ENCODE assay signal across 12 cellular contexts in genomic region chr11:60367009-60367408, GRCh38. TPM values are rescaled to one million over a fixed set of nuclear protein-coding genes. Genes with fewer than 3 reads are reported as not detected.
DNase-seq lines count a peak whose midpoint lies in the region; ATAC-seq, FAIRE-seq and TF ChIP-seq lines count a peak whose summit lies in the region.
"Had no signal": no experiment of that assay in that cellular context is flagged by ENCODE, and none has a peak within 500 bp of the region (broad histone marks: within the 10 kb centered on the region; RNA-seq: fewer than 3 reads in every experiment).

No MANE protein-coding gene starts in this region.

- H4K20me1 ChIP-seq in DOHH2 (ENCODE audit: control insufficient read depth, insufficient read depth, low read depth, low read length) (no peaks in the 10 kb centered on the region), KMS-11 (ENCODE audit: insufficient read depth) (no peaks in the 10 kb centered on the region), hepatocyte (ENCODE audit: insufficient read depth, poor library complexity, severe bottlenecking) (no peaks in the 10 kb centered on the region)

- no peaks in the 10 kb centered on the region for H3F3A ChIP-seq in DOHH2 (ENCODE audit: control insufficient read depth, insufficient read depth)

- H3K4me2 ChIP-seq in DOHH2 (ENCODE audit: low read length) (peak overlapping the region; percentile 26), KMS-11 (peak overlapping the region; percentile 19; the same call in 1 of the 2 replicates), hepatocyte (no peak overlapping the region)

- no peaks in the 10 kb centered on the region for H3K79me2 ChIP-seq in DOHH2 (ENCODE audit: control insufficient read depth, low read length)
- H3K79me2 ChIP-seq in KMS-11 (ENCODE audit: insufficient read depth, low read depth): no peaks in the 10 kb centered on the region
- H3K79me2 ChIP-seq in hepatocyte: no peaks in the 10 kb centered on the region

- 66% methylated on average over 2 of the region's 2 CpGs for WGBS in hepatocyte (ENCODE audit: low lambda C conversion rate, missing lambda C conversion rate)

- H3K9me2 ChIP-seq in DOHH2 (replicated peaks; ENCODE audit: control insufficient read depth, low read length) (no peaks in the 10 kb centered on the region), hepatocyte (replicated peaks; ENCODE audit: insufficient read depth) (no peaks in the 10 kb centered on the region)

- H3K27ac ChIP-seq in DOHH2 (ENCODE audit: low read depth, low read length): 0 out of 2 replicates have a peak overlapping the region, but pooled peaks have one; percentile 12
- peak overlapping the region; percentile 5; the same call in 1 of the 2 replicates for H3K27ac ChIP-seq in KMS-11
- H3K27ac ChIP-seq in hepatocyte: no peak overlapping the region

- H3K4me1 ChIP-seq in DOHH2 (ENCODE audit: control insufficient read depth, low read length) (peaks cover 46% of the 10 kb centered on the region), KMS-11 (ENCODE audit: low read depth, poor library complexity, severe bottlenecking) (peaks cover 19% of the 10 kb centered on the region), hepatocyte (ENCODE audit: insufficient read depth) (no peaks in the 10 kb centered on the region)

- H3K4me3 ChIP-seq in DOHH2 (ENCODE audit: low read length) (no peak overlapping the region), KMS-11 (IDR thresholded peaks at IDR 0.05; ENCODE audit: insufficient read depth, low read depth, low read length) (no peak overlapping the region), hepatocyte (no peak overlapping the region)

- peak; percentile 92 for FAIRE-seq in GM19239 (lab: Jason Lieb, UNC)
- no peak for FAIRE-seq in frontal cortex (lab: Jason Lieb, UNC)

- ATAC-seq in HG02852 (IDR thresholded peaks at IDR 0.05; ENCODE audit: unreplicated experiment): peak; percentile 89

- no peak overlapping the region for H3K9ac ChIP-seq in KMS-11

- H3K36me3 ChIP-seq in DOHH2 (ENCODE audit: control insufficient read depth, low read length) (0 out of 2 replicates have a peak, but pooled peaks cover 3% of the 10 kb centered on the region), KMS-11 (ENCODE audit: insufficient read depth) (no peaks in the 10 kb centered on the region), hepatocyte (replicated peaks; ENCODE audit: insufficient read depth, low read depth) (no peaks in the 10 kb centered on the region)

- H2AFZ ChIP-seq in KMS-11 (ENCODE audit: low read depth): no peak overlapping the region
- no peak overlapping the region for H2AFZ ChIP-seq in hepatocyte

- H3K9me3 ChIP-seq in DOHH2 (ENCODE audit: control insufficient read depth, insufficient read depth, low read length) (peaks cover 14% of the 10 kb centered on the region; the same call in 1 of the 2 replicates), hepatocyte (ENCODE audit: low read depth) (no peaks in the 10 kb centered on the region)

- TF ChIP-seq CTCF in DOHH2 (IDR thresholded peaks at IDR 0.05; ENCODE audit: low read depth, low read length, poor library complexity, severe bottlenecking) (no peak), KMS-11 (conservative IDR thresholded peaks at IDR 0.05; ENCODE audit: low read depth, low read length) (no peak), hepatocyte (IDR thresholded peaks at IDR 0.05; ENCODE audit: poor library complexity) (no peak)

- H3K27me3 ChIP-seq in DOHH2 (ENCODE audit: control insufficient read depth, low read length): no peaks in the 10 kb centered on the region
- H3K27me3 ChIP-seq in KMS-11 (ENCODE audit: insufficient read depth, low read depth): no peaks in the 10 kb centered on the region
- H3K27me3 ChIP-seq in hepatocyte: no peaks in the 10 kb centered on the region

- DNase-seq in GM19239 (ENCODE audit: insufficient read length, low spot score) (peak; percentile 54), hepatocyte (ENCODE audit: low spot score) (no peak), frontal cortex (ENCODE audit: low spot score in 2 of 2) (no peak), H4 (ENCODE audit: low spot score) (no peak)
- no peak for DNase-seq in activated CD8-positive, alpha-beta memory T cell treated with anti-CD3 and anti-CD28 coated beads, Interleukin-2, amount 50 U/mL, for 48 hours
- DNase-seq: CD8-positive, alpha-beta memory T cell; glutamatergic neuron; NCI-H526 treated with DMSO at 0.1 percent for 48 hours had no signal

RNA-seq across cellular contexts. Expression of gene MS4A7, which starts 11.3 kb away (rescaled TPM):
- 0.16 and 0.60 TPM in 2 replicates for total RNA-seq in hepatocyte
- 0.51 and 1.8 TPM in 2 replicates for polyA plus RNA-seq in hepatocyte
- 1.2 TPM for total RNA-seq in frontal cortex
- not detected in 2 replicates for total RNA-seq in H4 (2014; rRNA removed; shearing (Covaris generic))
- total RNA-seq: neural crest cell had no signal
- polyA plus RNA-seq: CD8-positive, alpha-beta memory T cell had no signal

RNA-seq across cellular contexts. Expression of gene MS4A14, which starts 29.2 kb away (rescaled TPM):
- total RNA-seq in hepatocyte (not detected in 2 replicates), frontal cortex (not detected)
- not detected in 2 replicates for polyA plus RNA-seq in hepatocyte
- total RNA-seq in H4 (2014; rRNA removed; shearing (Covaris generic)): not detected in 2 replicates
- total RNA-seq: CD8-positive, alpha-beta memory T cell; neural crest cell had no signal
- polyA plus RNA-seq: CD8-positive, alpha-beta memory T cell had no signal

RNA-seq across cellular contexts. Expression of gene MS4A6E, which starts 40.0 kb away (rescaled TPM):
- total RNA-seq in hepatocyte (not detected in 2 replicates), frontal cortex (not detected)
- polyA plus RNA-seq in hepatocyte: not detected in 2 replicates
- total RNA-seq in H4 (2014; rRNA removed; shearing (Covaris generic)): not detected in 2 replicates
- total RNA-seq: CD8-positive, alpha-beta memory T cell; neural crest cell had no signal
- polyA plus RNA-seq: CD8-positive, alpha-beta memory T cell had no signal
